17 cellular contexts compared by ENCODE assay signal in the genomic region with DNA sequence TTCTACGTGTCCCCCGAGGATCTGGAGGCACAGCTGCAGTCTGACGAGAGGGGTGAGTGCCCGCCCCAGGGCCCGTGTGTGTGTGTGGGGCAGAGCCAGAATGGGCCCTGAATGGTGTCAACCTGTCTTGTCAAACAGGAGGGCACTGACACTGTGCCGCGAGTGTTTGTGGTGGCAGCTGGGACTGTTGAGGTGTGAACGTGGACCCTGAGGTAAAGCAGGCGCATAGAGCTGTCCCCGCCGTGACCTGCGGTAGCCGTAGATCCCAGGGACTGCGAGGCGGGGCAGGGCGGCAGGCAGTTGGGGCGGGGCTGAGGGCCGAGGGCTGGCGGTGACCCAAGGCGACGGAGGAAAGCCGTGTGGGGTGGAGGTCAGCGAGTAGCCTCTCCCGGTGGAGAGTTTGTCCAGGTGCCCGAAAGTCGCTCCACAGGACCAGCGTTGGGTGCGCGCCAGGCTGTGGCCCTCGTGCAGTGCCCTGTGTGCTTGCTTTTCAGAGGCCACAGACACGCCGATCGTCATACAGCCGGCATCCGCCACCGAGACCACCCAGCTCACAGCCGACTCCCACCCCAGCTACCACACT.
"Had no signal": no experiment of that assay in that cellular context is flagged by ENCODE, and none has a peak within 500 bp of the region (broad histone marks: within the 10 kb centered on the region; RNA-seq: fewer than 3 reads in every experiment).

No MANE protein-coding gene starts in this region.

- ATAC-seq: esophagus mucosa had no signal

- H3K4me3 ChIP-seq: lung, transverse colon, vagina had no signal

- H3K4me1 ChIP-seq: parathyroid adenoma, vagina had no signal

- H3K9ac ChIP-seq: parathyroid adenoma had no signal

- FAIRE-seq: colon, endometrium had no signal

- DNase-seq: activated CD4-positive, CD25-positive, alpha-beta regulatory T cell treated with anti-CD3 and anti-CD28 coated beads, Interleukin-2, amount 50 U/mL, for 72 hours; activated naive CD4-positive, alpha-beta T cell treated with anti-CD3 and anti-CD28 coated beads for 36 hours; caudate nucleus; hippocampal formation; kidney glomerular epithelial cell; naive B cell; stimulated activated CD4-positive, alpha-beta T cell treated with anti-CD3 and anti-CD28 coated beads, Interleukin-15, amount 100 ng/mL, for 24 hours; stimulated activated CD4-positive, alpha-beta T cell treated with anti-CD3 and anti-CD28 coated beads, Interleukin-4, amount 100 ng/mL, for 1 hour; stimulated activated naive CD4-positive, alpha-beta T cell; T1000; transverse colon had no signal

- H3K9me3 ChIP-seq: transverse colon, vagina had no signal

- H3K27ac ChIP-seq: parathyroid adenoma, vagina had no signal

- H3K27me3 ChIP-seq: transverse colon, vagina had no signal
